8 cellular contexts compared by ENCODE assay signal in genomic region chr1:46477153-46477929, GRCh38.
DNase-seq lines count a peak whose midpoint lies in the region; ATAC-seq and TF ChIP-seq lines count a peak whose summit lies in the region.

No MANE protein-coding gene starts in this region.

- TF ChIP-seq CTCF in C4-2B (conservative IDR thresholded peaks at IDR 0.05) = peak; percentile 96
- TF ChIP-seq CTCF in astrocyte of the spinal cord (IDR thresholded peaks at IDR 0.05; ENCODE audit: low read depth, low read length) = peak; percentile 92

- ATAC-seq in GM21515 (IDR thresholded peaks at IDR 0.05; ENCODE audit: unreplicated experiment) (peak; percentile 52), GM21423 (IDR thresholded peaks at IDR 0.05; ENCODE audit: unreplicated experiment) (no peak)

- H3K4me3 ChIP-seq in astrocyte of the spinal cord (ENCODE audit: low read depth, low read length) = no peak overlapping the region

- DNase-seq in NCI-H1694 (lab: John Stamatoyannopoulos, UW) (peak; percentile 73), UCSD-AML1 (lab: John Stamatoyannopoulos, UW; ENCODE audit: unreplicated experiment) (peak; percentile 79), astrocyte of the spinal cord (ENCODE audit: low read depth, low spot score) (peak; percentile 64), iPS-NIHi11 (ENCODE audit: low spot score) (peak; percentile 87)
- peak; percentile 74 for DNase-seq in stimulated activated CD4-positive, alpha-beta T cell treated with anti-CD3 and anti-CD28 coated beads, Interleukin-12 subunit alpha, Interleukin-12 subunit beta, amount 100 ng/mL, for 4 hours

- H3K27ac ChIP-seq in C4-2B = no peak overlapping the region

- in situ Hi-C loops in astrocyte of the spinal cord (cut with HindIII; ENCODE audit: low sequenced_read_pairs) = no loop called here
